Comparison of ENCODE assay signal across 24 cellular contexts in the genomic region with DNA sequence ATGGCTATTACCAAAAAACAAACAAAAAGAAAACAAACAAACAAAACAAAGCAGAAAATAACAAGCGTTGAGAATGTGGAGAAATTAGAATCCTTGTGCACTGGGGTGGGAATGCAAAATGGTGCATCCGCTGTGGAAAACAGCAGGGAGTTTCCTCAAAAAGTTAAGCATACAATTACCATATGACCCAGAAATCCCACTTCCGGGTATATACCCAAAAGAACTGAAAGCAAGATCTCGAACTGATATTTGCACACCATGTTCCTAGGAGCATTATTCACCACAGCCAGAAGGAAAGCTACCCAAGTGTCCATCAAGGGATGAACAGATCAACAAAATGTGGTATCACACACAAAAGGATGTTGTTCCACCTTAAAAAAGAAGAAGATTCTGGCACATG. TPM values are rescaled to one million over a fixed set of nuclear protein-coding genes. Genes with fewer than 3 reads are reported as not detected.
"Had no signal": no experiment of that assay in that cellular context is flagged by ENCODE, and none has a peak within 500 bp of the region (broad histone marks: within the 10 kb centered on the region; RNA-seq: fewer than 3 reads in every experiment).

No MANE protein-coding gene starts in this region.

- DNase-seq: Karpas-422, KG1, MM.1S, NCI-H1048, NCI-H1105, NCI-H1417, NCI-H1436 treated with DMSO at 0.1 percent for 48 hours, NCI-H1694, NCI-H187 treated with DMSO at 0.1 percent for 48 hours, NCI-H2029 treated with DMSO at 0.1 percent for 48 hours, NCI-H2171 treated with DMSO at 0.1 percent for 48 hours, NCI-H345, NCI-H446 treated with DMSO at 0.1 percent for 48 hours, NCI-H510A treated with DMSO at 0.1 percent for 48 hours, NCI-H526, NCI-H748 treated with DMSO at 0.1 percent for 48 hours, Right ventricle myocardium superior, SIG-M5, SK-N-SH, SW 1271, T-cell had no signal

- H3K4me3 ChIP-seq: SJSA1 had no signal

- ATAC-seq: T-cell had no signal

- FAIRE-seq: RCC 7860 had no signal

- H3K9ac ChIP-seq: SK-N-SH had no signal

- H3K36me3 Mint-ChIP-seq: T-cell had no signal

- H3K4me1 ChIP-seq: SJSA1 had no signal

- H3K4me1 Mint-ChIP-seq: T-cell had no signal

- H3K36me3 ChIP-seq: SJSA1 had no signal

- H3K4me3 Mint-ChIP-seq: T-cell had no signal

- H3K27ac Mint-ChIP-seq: T-cell had no signal

- H3K27ac ChIP-seq: SJSA1 had no signal

- H3K9me3 ChIP-seq: SJSA1, SK-N-SH had no signal

- H3K4me2 ChIP-seq: SK-N-SH had no signal

RNA-seq across cellular contexts. Expression of gene TEX51, which starts 17.9 kb away (rescaled TPM):
- total RNA-seq: HT-29, Right ventricle myocardium superior, SJSA1, T-cell had no signal
- polyA plus RNA-seq: SK-N-SH had no signal
